ENCODE assay signal across 11 cellular contexts in the genomic region with DNA sequence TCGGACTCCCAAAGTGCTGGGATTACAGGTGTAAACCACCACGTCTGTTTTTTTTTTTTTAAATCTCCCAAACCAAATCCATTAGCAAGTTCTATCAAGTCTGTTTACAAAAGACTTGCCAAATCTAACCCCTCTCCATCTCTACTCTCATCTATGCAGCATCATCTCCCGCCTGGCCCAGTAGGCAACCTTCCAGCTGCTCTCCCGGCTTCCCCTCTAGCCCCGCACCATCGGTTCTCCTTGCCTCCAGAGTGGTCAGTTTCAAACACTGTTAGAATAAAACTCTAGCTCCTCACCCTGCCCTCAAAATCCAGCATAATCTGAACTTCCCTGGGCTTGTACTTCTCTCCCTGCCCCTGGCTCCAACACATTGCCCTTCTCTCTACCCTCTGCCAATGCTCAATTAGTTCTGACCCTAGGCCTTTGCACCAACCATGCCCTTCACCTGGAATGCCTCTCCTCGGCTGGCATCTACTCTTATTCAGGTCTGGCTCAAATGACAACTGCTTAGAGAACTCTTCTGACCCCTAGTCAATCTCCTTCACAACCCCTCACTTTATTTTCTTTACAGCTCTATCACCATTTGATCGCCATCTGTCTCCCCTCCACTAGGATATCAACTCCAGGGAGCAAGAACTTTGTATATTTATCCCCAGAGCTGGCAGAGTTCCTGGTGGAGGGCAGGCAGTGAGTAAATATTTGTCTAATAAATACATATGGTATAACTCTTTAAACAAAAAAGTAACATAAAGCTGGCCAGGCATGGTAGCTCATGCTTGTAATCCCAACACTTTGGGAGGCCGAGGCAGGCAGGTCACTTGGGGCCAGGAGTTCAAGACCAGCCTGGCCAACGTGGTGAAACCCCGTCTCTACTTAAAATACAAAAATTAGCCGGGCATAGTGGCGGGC. TPM values are rescaled to one million over a fixed set of nuclear protein-coding genes. Genes with fewer than 3 reads are reported as not detected.
A peak's percentile ranks its signal among the peaks of the same experiment; 100 is the strongest.
DNase-seq lines count a peak whose midpoint lies in the region; ATAC-seq, FAIRE-seq and TF ChIP-seq lines count a peak whose summit lies in the region.
"Had no signal": no experiment of that assay in that cellular context is flagged by ENCODE, and none has a peak within 500 bp of the region (broad histone marks: within the 10 kb centered on the region; RNA-seq: fewer than 3 reads in every experiment).

No MANE protein-coding gene starts in this region.

- H3K4me2 ChIP-seq in K562 (ENCODE audit: insufficient read depth, low read length), result no peak overlapping the region

- BruUV-seq in Calu3 (replicated peaks; lab: Mats Ljungman, UMichigan) (no TSS peak), K562 (replicated peaks; lab: Mats Ljungman, UMichigan) (no TSS peak)

- TF ChIP-seq POLR2A in K562 (conservative IDR thresholded peaks at IDR 0.05) (0 out of 2 replicates have a peak, but pooled peaks have one; percentile 26), Peyer's patch (IDR thresholded peaks at IDR 0.05) (no peak)

- H3K4me1 Mint-ChIP-seq in Calu3 (ENCODE audit: low read depth, unreplicated experiment), result peaks cover 54% of the 10 kb centered on the region
- H3K4me1 Mint-ChIP-seq in nephron progenitor cell, result peaks cover 26% of the 10 kb centered on the region

- intact Hi-C loops in Calu3 (cut with micrococcal nuclease; ENCODE audit: unreplicated experiment), result loop anchor here (5.0 to 10.0 kb wide), 2 partner anchors 46 to 319 kb away; a partner anchor contains a TSS
- intact Hi-C loops in K562 (cut with micrococcal nuclease), result no loop called here

- H3K36me3 ChIP-seq in K562 (ENCODE audit: control insufficient read depth, insufficient read depth, low read length) (peaks cover 14% of the 10 kb centered on the region; the same call in 2 of the 3 replicates), Peyer's patch (peaks cover 0 to 9% (median 0%) of the 10 kb centered on the region in 3 donors)
- H3K36me3 ChIP-seq: pancreas had no signal

- H4K20me1 ChIP-seq in K562 (replicated peaks; ENCODE audit: control insufficient read depth, insufficient read depth, low read length), result peaks cover 5% of the 10 kb centered on the region; the same call in 1 of the 2 replicates

- H3K36me3 Mint-ChIP-seq in Calu3 (ENCODE audit: insufficient read depth, unreplicated experiment) (peaks cover 52% of the 10 kb centered on the region), nephron progenitor cell (ENCODE audit: low read depth) (peaks cover 26% of the 10 kb centered on the region)

- no peak for TF ChIP-seq RAD21 in K562 (CRISPR knock-in tag; conservative IDR thresholded peaks at IDR 0.05 in 1 of 2, IDR thresholded peaks at IDR 0.05 in 1 of 2)

- H3K9ac ChIP-seq in K562 (ENCODE audit: insufficient read depth in 1 of 2, low read depth in 2 of 2, low read length in 2 of 2), result peak overlapping the region in 1 of 2 experiments; percentile 29; a peak in 1 of 4 replicates

- H3K27ac ChIP-seq in K562 (ENCODE audit: extremely low read depth, low read depth, low read length) (no peak overlapping the region), Peyer's patch (peak overlapping the region in 2 of 4 donors; percentile 33 to 58)

- no peaks in the 10 kb centered on the region for H3K9me3 ChIP-seq in K562 (replicated peaks; ENCODE audit: control insufficient read depth, insufficient read depth, low read depth, low read length)
- no peaks in the 10 kb centered on the region for H3K9me3 ChIP-seq in Peyer's patch
- H3K9me3 ChIP-seq: pancreas had no signal

- no peak overlapping the region for H3K4me3 Mint-ChIP-seq in Calu3 (ENCODE audit: low read depth, unreplicated experiment)
- no peak overlapping the region for H3K4me3 Mint-ChIP-seq in nephron progenitor cell

- H3K27me3 ChIP-seq in K562 (ENCODE audit: control insufficient read depth in 2 of 2, insufficient read depth in 2 of 2, low read length in 2 of 2), result no peaks in the 10 kb centered on the region
- H3K27me3 ChIP-seq in Peyer's patch, result no peaks in the 10 kb centered on the region
- H3K27me3 ChIP-seq: pancreas had no signal

- no peak for FAIRE-seq in K562 (lab: Jason Lieb, UNC)
- FAIRE-seq: islet of Langerhans, pancreas had no signal

- H3K9me3 Mint-ChIP-seq in Calu3 (ENCODE audit: low read depth, unreplicated experiment) (no peaks in the 10 kb centered on the region), nephron progenitor cell (no peaks in the 10 kb centered on the region)

- H3K4me3 ChIP-seq in LNCaP clone FGC (ENCODE audit: low read depth, low read length) (no peak overlapping the region; the same call in 1 of the 2 replicates), K562 (no peak overlapping the region), Peyer's patch (no peak overlapping the region)
- H3K4me3 ChIP-seq: pancreas had no signal

- H3K79me2 ChIP-seq in K562 (ENCODE audit: control insufficient read depth, insufficient read depth, low read length), result peaks cover 25% of the 10 kb centered on the region

- no peak; the same call in 2 of the 3 replicates for ATAC-seq in K562
- no peak for ATAC-seq in GM19035 (IDR thresholded peaks at IDR 0.05; ENCODE audit: unreplicated experiment)
- ATAC-seq in GM21825 (IDR thresholded peaks at IDR 0.05; ENCODE audit: unreplicated experiment), result no peak

- in situ Hi-C loops in K562 (cut with MboI), result no loop called here

- POLR2A ChIA-PET in K562 (lab: Yijun Ruan, JAX), result interaction anchor here (0.5 to 1.9 kb wide), 4 partner anchors 8 to 136 kb away, joined by 3 to 5 read pairs (median 3); no protein-coding TSS in a partner anchor

- no peaks in the 10 kb centered on the region for H3K9me1 ChIP-seq in K562 (ENCODE audit: control insufficient read depth, insufficient read depth, low read length)

- H3K27me3 Mint-ChIP-seq in Calu3 (ENCODE audit: unreplicated experiment) (no peaks in the 10 kb centered on the region), nephron progenitor cell (ENCODE audit: low read depth, poor library complexity) (no peaks in the 10 kb centered on the region)

- DNase-seq in Calu3 (no peak), LNCaP clone FGC (ENCODE audit: low read depth) (peak; percentile 96), K562 (ENCODE audit: extremely low read depth in 1 of 4, low spot score in 3 of 4) (no peak), nephron progenitor cell (no peak), activated gamma-delta T cell treated with Interleukin-2 at 50 U/mL for 16 hours (no peak), Peyer's patch (no peak)
- DNase-seq: HCEC 1CT had no signal

- CTCF ChIA-PET in Calu3 (lab: Charles Lee), result interaction anchor here (0.8 to 1.2 kb wide), 2 partner anchors 11 to 92 kb away, joined by 3 read pairs; no protein-coding TSS in a partner anchor
- CTCF ChIA-PET in K562 (lab: Yijun Ruan, JAX; ENCODE audit: low intra/inter-chr PET ratio), result no interaction called here

- 73% methylated on average over 12 of the region's 13 CpGs for WGBS in K562 (ENCODE audit: insufficient coverage, low coverage, missing lambda C conversion rate)

- no peak for TF ChIP-seq EP300 in K562 (IDR thresholded peaks at IDR 0.05; ENCODE audit: low read length)

- H3K4me1 ChIP-seq in K562 (replicated peaks in 1 of 2; ENCODE audit: control insufficient read depth in 2 of 2, insufficient read depth in 2 of 2, low read length in 2 of 2), result peaks cover 6 to 9% of the 10 kb centered on the region in 2 experiments; a peak in 3 of 5 replicates
- peaks cover 0 to 68% (median 5%) of the 10 kb centered on the region in 4 donors for H3K4me1 ChIP-seq in Peyer's patch

- TF ChIP-seq CTCF in Calu3 (IDR thresholded peaks at IDR 0.05; ENCODE audit: unreplicated experiment), result no peak
- no peak for TF ChIP-seq CTCF in LNCaP clone FGC (IDR thresholded peaks at IDR 0.05; ENCODE audit: control insufficient read depth, extremely low read depth, insufficient read depth)
- no peak for TF ChIP-seq CTCF in K562 (IDR thresholded peaks at IDR 0.05 in 2 of 3, conservative IDR thresholded peaks at IDR 0.05 in 1 of 3; ENCODE audit: insufficient read depth in 2 of 3, low read depth in 1 of 3, low read length in 3 of 3)
- TF ChIP-seq CTCF in nephron progenitor cell (IDR thresholded peaks at IDR 0.05), result no peak
- TF ChIP-seq CTCF in Peyer's patch (IDR thresholded peaks at IDR 0.05), result no peak

- H2AFZ ChIP-seq in K562 (ENCODE audit: low read depth, low read length), result no peak overlapping the region

- H3K27ac Mint-ChIP-seq in Calu3 (ENCODE audit: unreplicated experiment) (peak overlapping the region; percentile 11), nephron progenitor cell (peak overlapping the region; percentile 85)

RNA-seq across cellular contexts. Expression of a gene that starts 4.9 kb away (rescaled TPM):
- total RNA-seq in Calu3 (2022) (93.5 and 112 TPM in 2 replicates), K562 (2014; rRNA removed) (59.8 and 98.7 TPM in 2 replicates), K562 (2014; rRNA removed; fragmentation: Illumina TruSeq; extraction: Trizol) (45.0 and 48.3 TPM in 2 replicates), K562 (2015; rRNA removed; fragmentation: Illumina TruSeq; extraction: Trizol) (51.8 and 52.8 TPM in 2 replicates), K562 (2021) (62.8 and 66.9 TPM in 2 replicates), Peyer's patch (100 to 1,000 TPM in 3 of 4 donors, 10 to 100 TPM in 1; 76.7 to 146 (median 110) TPM)
- total RNA-seq in K562 (2011; cell fraction: chromatin; rRNA removed; ENCODE audit: low replicate concordance), result 33.8 and 42.8 TPM in 2 replicates
- 35.4 and 37.2 TPM in 2 replicates for total RNA-seq in K562 (2011; cell fraction: nucleolus; rRNA removed)
- 39.2 and 65.9 TPM in 2 replicates for total RNA-seq in K562 (2011; cell fraction: nucleoplasm; rRNA removed)
- polyA plus RNA-seq in K562 (2011; rRNA removed) (52.6 and 72.3 TPM in 2 replicates), K562 (2014; fragmentation: Illumina TruSeq; extraction: Trizol) (74.5 and 77.6 TPM in 2 replicates), K562 (2014; fragmentation: Nextera tagmentation; extraction: Ambion mirVana) (10 to 100 TPM; 31.4 to 32.4 TPM), K562 (2014; rRNA removed) (36.3 and 37.7 TPM in 2 replicates)
- polyA plus RNA-seq in K562 (2011; cell fraction: cytosol; rRNA removed), result 82.4 and 93.3 TPM in 2 replicates
- 35.6 and 37.5 TPM in 2 replicates for polyA plus RNA-seq in K562 (2011; cell fraction: nucleus; rRNA removed)
- polyA plus RNA-seq in K562 (2012), result 46.9 and 92.1 TPM in 2 replicates
- polyA minus RNA-seq in K562 (2011; rRNA and poly(A)+ RNA removed), result 156 and 175 TPM in 2 replicates
- 87.4 and 95.6 TPM in 2 replicates for polyA minus RNA-seq in K562 (2011; cell fraction: cytosol; rRNA and poly(A)+ RNA removed)
- polyA minus RNA-seq in K562 (2011; cell fraction: nucleus; rRNA and poly(A)+ RNA removed), result 18.2 and 32.1 TPM in 2 replicates

RNA-seq across cellular contexts. Expression of a gene that starts 39.6 kb away (rescaled TPM):
- total RNA-seq in Calu3 (2022) (52.0 and 54.6 TPM in 2 replicates), K562 (2014; rRNA removed) (85.3 and 91.1 TPM in 2 replicates), K562 (2014; rRNA removed; fragmentation: Illumina TruSeq; extraction: Trizol) (92.6 and 92.7 TPM in 2 replicates), K562 (2015; rRNA removed; fragmentation: Illumina TruSeq; extraction: Trizol) (86.3 and 90.2 TPM in 2 replicates), K562 (2021) (61.8 and 67.5 TPM in 2 replicates), Peyer's patch (10 to 100 TPM in 2 of 4 donors, 1 to 10 TPM in 2; 8.3 to 18.2 (median 10.6) TPM)
- total RNA-seq in K562 (2011; cell fraction: chromatin; rRNA removed; ENCODE audit: low replicate concordance), result 115 and 120 TPM in 2 replicates
- 65.7 and 71.2 TPM in 2 replicates for total RNA-seq in K562 (2011; cell fraction: nucleolus; rRNA removed)
- 72.1 and 77.7 TPM in 2 replicates for total RNA-seq in K562 (2011; cell fraction: nucleoplasm; rRNA removed)
- polyA plus RNA-seq in K562 (2011; rRNA removed) (80.3 and 110 TPM in 2 replicates), K562 (2014; fragmentation: Illumina TruSeq; extraction: Trizol) (105 and 107 TPM in 2 replicates), K562 (2014; fragmentation: Nextera tagmentation; extraction: Ambion mirVana) (100 to 1,000 TPM; 180 to 189 TPM), K562 (2014; rRNA removed) (92.9 and 105 TPM in 2 replicates)
- 75.8 and 83.5 TPM in 2 replicates for polyA plus RNA-seq in K562 (2011; cell fraction: cytosol; rRNA removed)
- 82.7 and 100 TPM in 2 replicates for polyA plus RNA-seq in K562 (2011; cell fraction: nucleus; rRNA removed)
- 54.6 and 62.9 TPM in 2 replicates for polyA plus RNA-seq in K562 (2012)
- polyA minus RNA-seq in K562 (2011; rRNA and poly(A)+ RNA removed), result 99.3 and 125 TPM in 2 replicates
- polyA minus RNA-seq in K562 (2011; cell fraction: cytosol; rRNA and poly(A)+ RNA removed), result 42.2 and 55.9 TPM in 2 replicates
- polyA minus RNA-seq in K562 (2011; cell fraction: nucleus; rRNA and poly(A)+ RNA removed), result 29.5 and 37.5 TPM in 2 replicates

RNA-seq across cellular contexts. Expression of a gene that starts 47.7 kb away (rescaled TPM):
- total RNA-seq in Calu3 (2022) (52.0 and 53.6 TPM in 2 replicates), K562 (2014; rRNA removed) (7.1 and 8.8 TPM in 2 replicates), K562 (2014; rRNA removed; fragmentation: Illumina TruSeq; extraction: Trizol) (4.1 and 5.4 TPM in 2 replicates), K562 (2015; rRNA removed; fragmentation: Illumina TruSeq; extraction: Trizol) (6.0 TPM in 2 replicates), K562 (2021) (3.8 and 4.7 TPM in 2 replicates), Peyer's patch (100 to 1,000 TPM in 3 of 4 donors, 10 to 100 TPM in 1; 72.6 to 342 (median 208) TPM)
- total RNA-seq in K562 (2011; cell fraction: chromatin; rRNA removed; ENCODE audit: low replicate concordance), result 2.7 and 12.4 TPM in 2 replicates
- 4.5 and 5.4 TPM in 2 replicates for total RNA-seq in K562 (2011; cell fraction: nucleolus; rRNA removed)
- total RNA-seq in K562 (2011; cell fraction: nucleoplasm; rRNA removed), result 7.1 and 9.4 TPM in 2 replicates
- polyA plus RNA-seq in K562 (2011; rRNA removed) (4.3 and 10.8 TPM in 2 replicates), K562 (2014; fragmentation: Illumina TruSeq; extraction: Trizol) (3.7 and 4.2 TPM in 2 replicates), K562 (2014; fragmentation: Nextera tagmentation; extraction: Ambion mirVana) (1 to 10 TPM; 4.7 to 5.3 TPM), K562 (2014; rRNA removed) (4.0 and 6.5 TPM in 2 replicates)
- polyA plus RNA-seq in K562 (2011; cell fraction: cytosol; rRNA removed), result 4.2 and 10.0 TPM in 2 replicates
- 8.3 and 15.8 TPM in 2 replicates for polyA plus RNA-seq in K562 (2011; cell fraction: nucleus; rRNA removed)
- 3.0 and 3.9 TPM in 2 replicates for polyA plus RNA-seq in K562 (2012)
- polyA minus RNA-seq in K562 (2011; rRNA and poly(A)+ RNA removed), result 3.0 and 7.6 TPM in 2 replicates
- 3.7 and 8.2 TPM in 2 replicates for polyA minus RNA-seq in K562 (2011; cell fraction: cytosol; rRNA and poly(A)+ RNA removed)
- 2.7 and 12.0 TPM in 2 replicates for polyA minus RNA-seq in K562 (2011; cell fraction: nucleus; rRNA and poly(A)+ RNA removed)
